11 cellular contexts compared by ENCODE assay signal in genomic region chr10:93745411-93746065, GRCh38. TPM values are rescaled to one million over a fixed set of nuclear protein-coding genes. Genes with fewer than 3 reads are reported as not detected.
DNase-seq lines count a peak whose midpoint lies in the region; ATAC-seq and TF ChIP-seq lines count a peak whose summit lies in the region.
"Had no signal": no experiment of that assay in that cellular context is flagged by ENCODE, and none has a peak within 500 bp of the region (broad histone marks: within the 10 kb centered on the region; RNA-seq: fewer than 3 reads in every experiment).

No MANE protein-coding gene starts in this region.

- ATAC-seq in left ventricle myocardium superior, result peak; percentile 25
- ATAC-seq in GM19023 (IDR thresholded peaks at IDR 0.05; ENCODE audit: unreplicated experiment), result no peak
- ATAC-seq: activated naive CD4-positive, alpha-beta T cell treated with anti-CD3 and anti-CD28 coated beads, Interleukin-2, amount 50 U/mL, for 72 hours had no signal

- H3K4me3 Mint-ChIP-seq in T-helper 2 cell treated with Interferon-gamma antibody and Interleukin-4, amounts not matched to agents 5 μg/mL and 100 μg/mL, for 36 hours, result no peak overlapping the region

- peak in 25 of 56 donors; percentile 6 to 45 (median 22) for TF ChIP-seq CTCF in dorsolateral prefrontal cortex (IDR thresholded peaks at IDR 0.05 in 54 of 56, conservative IDR thresholded peaks at IDR 0.05 in 2 of 56; ENCODE audit: low read depth in 1 of 56, partially characterized antibody in 56 of 56)

- H3K9me3 Mint-ChIP-seq in T-helper 2 cell treated with Interferon-gamma antibody and Interleukin-4, amounts not matched to agents 5 μg/mL and 100 μg/mL, for 36 hours, result no peaks in the 10 kb centered on the region
- H3K9me3 Mint-ChIP-seq: activated naive CD4-positive, alpha-beta T cell treated with anti-CD3 and anti-CD28 coated beads, Interleukin-2, amount 50 U/mL, for 72 hours had no signal

- no peaks in the 10 kb centered on the region for H3K9me3 ChIP-seq in SJCRH30 (replicated peaks)

- H3K27me3 Mint-ChIP-seq in T-helper 2 cell treated with Interferon-gamma antibody and Interleukin-4, amounts not matched to agents 5 μg/mL and 100 μg/mL, for 36 hours (ENCODE audit: low read depth), result no peaks in the 10 kb centered on the region

- intact Hi-C loops in left ventricle myocardium superior (cut with micrococcal nuclease) (no loop called here), dorsolateral prefrontal cortex (cut with DNase I) (no loop called here)

- no peaks in the 10 kb centered on the region for H3K27me3 ChIP-seq in SJCRH30
- no peaks in the 10 kb centered on the region for H3K27me3 ChIP-seq in dorsolateral prefrontal cortex

- DNase-seq in AG20443 (ENCODE audit: low spot score) (peak; percentile 59), HCEC 1CT (peak; percentile 34), SJCRH30 (peak; percentile 43 to 60), left ventricle myocardium superior (no peak), activated T-cell treated with anti-CD3 and anti-CD28 coated beads for 4 hours (no peak), dorsolateral prefrontal cortex (no peak)
- DNase-seq in T-helper 2 cell treated with Interferon-gamma antibody and Interleukin-4, amounts not matched to agents 5 μg/mL and 100 μg/mL, for 36 hours (ENCODE audit: low spot score), result no peak
- DNase-seq: NCI-H2029 had no signal

- peaks cover 2% of the 10 kb centered on the region for H3K4me1 Mint-ChIP-seq in T-helper 2 cell treated with Interferon-gamma antibody and Interleukin-4, amounts not matched to agents 5 μg/mL and 100 μg/mL, for 36 hours (ENCODE audit: low read depth)

- no peak overlapping the region for H3K27ac Mint-ChIP-seq in T-helper 2 cell treated with Interferon-gamma antibody and Interleukin-4, amounts not matched to agents 5 μg/mL and 100 μg/mL, for 36 hours
- H3K27ac Mint-ChIP-seq: activated naive CD4-positive, alpha-beta T cell treated with anti-CD3 and anti-CD28 coated beads, Interleukin-2, amount 50 U/mL, for 72 hours had no signal

- no peak overlapping the region for H3K27ac ChIP-seq in SJCRH30
- no peak overlapping the region for H3K27ac ChIP-seq in dorsolateral prefrontal cortex

- H3K4me1 ChIP-seq in SJCRH30, result peaks cover 9% of the 10 kb centered on the region

- no peaks in the 10 kb centered on the region for H3K36me3 Mint-ChIP-seq in T-helper 2 cell treated with Interferon-gamma antibody and Interleukin-4, amounts not matched to agents 5 μg/mL and 100 μg/mL, for 36 hours (ENCODE audit: low read depth)
- H3K36me3 Mint-ChIP-seq: activated naive CD4-positive, alpha-beta T cell treated with anti-CD3 and anti-CD28 coated beads, Interleukin-2, amount 50 U/mL, for 72 hours had no signal

- no peaks in the 10 kb centered on the region for H3K36me3 ChIP-seq in SJCRH30

- H3K4me3 ChIP-seq in SJCRH30, result no peak overlapping the region
- no peak overlapping the region for H3K4me3 ChIP-seq in dorsolateral prefrontal cortex
- H3K4me3 ChIP-seq: lung had no signal

RNA-seq across cellular contexts. Expression of gene LGI1, which starts 12.2 kb away (rescaled TPM):
- not detected in 2 replicates for total RNA-seq in SJCRH30 (2014; rRNA removed; shearing (Covaris generic))
- total RNA-seq in left ventricle myocardium superior (not detected), dorsolateral prefrontal cortex (100 to 1,000 TPM in 21 of 120 experiments, 10 to 100 TPM in 99; 38.7 to 130 (median 85.4) TPM)
- total RNA-seq: activated naive CD4-positive, alpha-beta T cell treated with anti-CD3 and anti-CD28 coated beads, Interleukin-2, amount 50 U/mL, for 72 hours had no signal

RNA-seq across cellular contexts. Expression of gene FRA10AC1, which starts 43.1 kb away (rescaled TPM):
- 9.1 and 12.3 TPM in 2 replicates for total RNA-seq in SJCRH30 (2014; rRNA removed; shearing (Covaris generic))
- total RNA-seq in left ventricle myocardium superior (15.5 TPM), dorsolateral prefrontal cortex (10 to 100 TPM; 12.5 to 64.1 (median 31.2) TPM)

Comparison
In these comparisons a context has a peak if more than half of its experiments do, and no peak if none do; other contexts are left out.
1. DNase-seq: peak in AG20443 (single experiment), HCEC 1CT (single experiment) and SJCRH30 (2 of 2); none in left ventricle myocardium superior (single experiment), T-helper 2 cell treated with Interferon-gamma antibody and Interleukin-4, amounts not matched to agents 5 μg/mL and 100 μg/mL, for 36 hours (single experiment), activated T-cell treated with anti-CD3 and anti-CD28 coated beads for 4 hours (single experiment) and dorsolateral prefrontal cortex (0 of 10).
2. RNA of gene LGI1, which starts 12.2 kb away (total RNA-seq): 38.7 to 130 TPM in dorsolateral prefrontal cortex; not detected in left ventricle myocardium superior (single experiment) and not detected in SJCRH30; every median in the first group is over 10 times any median in the second.